1 cellular context compared by ENCODE assay signal in the genomic region with DNA sequence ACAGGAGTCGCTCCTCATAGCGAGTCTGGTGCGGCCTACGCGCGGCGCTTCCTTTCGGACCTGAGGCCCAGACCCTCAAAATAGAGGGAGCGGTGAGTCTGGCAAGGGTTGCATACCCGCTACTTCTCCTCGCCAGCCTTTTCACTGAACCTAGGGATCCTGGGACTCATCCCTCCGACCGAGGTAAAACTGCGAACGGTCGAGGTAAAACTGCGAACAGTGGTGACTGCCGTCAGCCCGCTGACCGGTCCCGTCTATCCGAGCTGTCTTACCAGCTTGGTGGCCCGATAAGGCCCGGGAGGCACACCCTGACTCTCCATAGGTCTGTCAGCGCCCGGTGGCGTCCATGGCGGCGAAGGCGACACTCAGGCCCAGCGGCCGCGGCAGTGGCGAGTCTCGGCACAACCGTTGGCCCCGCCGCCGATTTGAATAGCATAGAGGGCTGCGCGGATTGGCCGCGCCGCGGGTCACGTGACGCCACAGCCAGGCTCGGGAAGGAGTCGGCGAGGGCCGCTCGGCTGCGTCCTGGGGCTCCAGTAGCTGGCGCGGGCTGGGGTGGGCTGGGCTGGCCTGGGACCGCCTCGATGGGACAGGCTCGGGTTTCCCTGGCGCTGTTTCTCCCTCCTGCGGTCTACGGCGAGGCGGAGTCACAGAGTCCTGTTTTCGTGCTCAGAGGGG.
A peak's percentile ranks its signal among the peaks of the same experiment; 100 is the strongest.
TF ChIP-seq lines count a peak whose summit lies in the region.

A gene with protein sequence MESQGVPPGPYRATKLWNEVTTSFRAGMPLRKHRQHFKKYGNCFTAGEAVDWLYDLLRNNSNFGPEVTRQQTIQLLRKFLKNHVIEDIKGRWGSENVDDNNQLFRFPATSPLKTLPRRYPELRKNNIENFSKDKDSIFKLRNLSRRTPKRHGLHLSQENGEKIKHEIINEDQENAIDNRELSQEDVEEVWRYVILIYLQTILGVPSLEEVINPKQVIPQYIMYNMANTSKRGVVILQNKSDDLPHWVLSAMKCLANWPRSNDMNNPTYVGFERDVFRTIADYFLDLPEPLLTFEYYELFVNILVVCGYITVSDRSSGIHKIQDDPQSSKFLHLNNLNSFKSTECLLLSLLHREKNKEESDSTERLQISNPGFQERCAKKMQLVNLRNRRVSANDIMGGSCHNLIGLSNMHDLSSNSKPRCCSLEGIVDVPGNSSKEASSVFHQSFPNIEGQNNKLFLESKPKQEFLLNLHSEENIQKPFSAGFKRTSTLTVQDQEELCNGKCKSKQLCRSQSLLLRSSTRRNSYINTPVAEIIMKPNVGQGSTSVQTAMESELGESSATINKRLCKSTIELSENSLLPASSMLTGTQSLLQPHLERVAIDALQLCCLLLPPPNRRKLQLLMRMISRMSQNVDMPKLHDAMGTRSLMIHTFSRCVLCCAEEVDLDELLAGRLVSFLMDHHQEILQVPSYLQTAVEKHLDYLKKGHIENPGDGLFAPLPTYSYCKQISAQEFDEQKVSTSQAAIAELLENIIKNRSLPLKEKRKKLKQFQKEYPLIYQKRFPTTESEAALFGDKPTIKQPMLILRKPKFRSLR (minus strand): TSS at position 403 of the 678 bp plus-strand sequence. CDS start 83 bp downstream, at position 320.

TF ChIP-seq in HepG2, 621 proteins besides CTCF, POLR2A, EP300 and RAD21 (continued from another document and continues in another):
- TF ChIP-seq, protein P1, sequence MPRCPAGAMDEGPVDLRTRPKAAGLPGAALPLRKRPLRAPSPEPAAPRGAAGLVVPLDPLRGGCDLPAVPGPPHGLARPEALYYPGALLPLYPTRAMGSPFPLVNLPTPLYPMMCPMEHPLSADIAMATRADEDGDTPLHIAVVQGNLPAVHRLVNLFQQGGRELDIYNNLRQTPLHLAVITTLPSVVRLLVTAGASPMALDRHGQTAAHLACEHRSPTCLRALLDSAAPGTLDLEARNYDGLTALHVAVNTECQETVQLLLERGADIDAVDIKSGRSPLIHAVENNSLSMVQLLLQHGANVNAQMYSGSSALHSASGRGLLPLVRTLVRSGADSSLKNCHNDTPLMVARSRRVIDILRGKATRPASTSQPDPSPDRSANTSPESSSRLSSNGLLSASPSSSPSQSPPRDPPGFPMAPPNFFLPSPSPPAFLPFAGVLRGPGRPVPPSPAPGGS (CRISPR knock-in tag; IDR thresholded peaks at IDR 0.05): peak; percentile 32; the same call in 1 of the 2 replicates
- TF ChIP-seq NFE2L2 (IDR thresholded peaks at IDR 0.05; ENCODE audit: low read length) (no peak), ZNF564 (CRISPR knock-in tag; IDR thresholded peaks at IDR 0.05) (0 out of 2 replicates have a peak, but pooled peaks have one; percentile 37), ISX (CRISPR knock-in tag; conservative IDR thresholded peaks at IDR 0.05) (no peak), TP53 (CRISPR knock-in tag; conservative IDR thresholded peaks at IDR 0.05) (no peak), ZC3H13 (CRISPR knock-in tag; IDR thresholded peaks at IDR 0.05) (0 out of 2 replicates have a peak, but pooled peaks have one; percentile 42), FOXC1 (CRISPR knock-in tag; IDR thresholded peaks at IDR 0.05; ENCODE audit: borderline replicate concordance) (peak; percentile 30; the same call in 1 of the 2 replicates), FOXK2 (IDR thresholded peaks at IDR 0.05) (0 out of 2 replicates have a peak, but pooled peaks have one; percentile 13), TRIM24 (CRISPR knock-in tag; IDR thresholded peaks at IDR 0.05) (no peak), SNRNP70 (IDR thresholded peaks at IDR 0.05; ENCODE audit: low read depth, low read length) (no peak), KLF15 (CRISPR knock-in tag; IDR thresholded peaks at IDR 0.05; ENCODE audit: borderline replicate concordance) (no peak), TOE1 (CRISPR knock-in tag; IDR thresholded peaks at IDR 0.05) (no peak), ZNF432 (CRISPR knock-in tag; IDR thresholded peaks at IDR 0.05; ENCODE audit: borderline replicate concordance) (no peak), ZNF256 (CRISPR knock-in tag; conservative IDR thresholded peaks at IDR 0.05) (no peak), IKZF4 (CRISPR knock-in tag; IDR thresholded peaks at IDR 0.05; ENCODE audit: borderline replicate concordance, low read depth, not compliant biosample characterization) (no peak), ZNF660 (CRISPR knock-in tag; IDR thresholded peaks at IDR 0.05; ENCODE audit: borderline replicate concordance, low read depth) (no peak), ZNF326 (CRISPR knock-in tag; IDR thresholded peaks at IDR 0.05; ENCODE audit: borderline replicate concordance) (no peak), NCOA5 (CRISPR knock-in tag; IDR thresholded peaks at IDR 0.05) (no peak), HNRNPL (IDR thresholded peaks at IDR 0.05; ENCODE audit: low read depth, low read length) (no peak), MZF1 (CRISPR knock-in tag; IDR thresholded peaks at IDR 0.05; ENCODE audit: borderline replicate concordance) (no peak), ZNF652 (CRISPR knock-in tag; IDR thresholded peaks at IDR 0.05; ENCODE audit: borderline replicate concordance, low read depth) (no peak), MEIS1 (CRISPR knock-in tag; IDR thresholded peaks at IDR 0.05; ENCODE audit: borderline replicate concordance) (peak; percentile 85), ZNF629 (CRISPR knock-in tag; conservative IDR thresholded peaks at IDR 0.05) (no peak), TAF15 (IDR thresholded peaks at IDR 0.05; ENCODE audit: low read depth, low read length, poor library complexity, severe bottlenecking) (no peak), ZFP62 (CRISPR knock-in tag; IDR thresholded peaks at IDR 0.05) (no peak)
- TF ChIP-seq, protein P2, sequence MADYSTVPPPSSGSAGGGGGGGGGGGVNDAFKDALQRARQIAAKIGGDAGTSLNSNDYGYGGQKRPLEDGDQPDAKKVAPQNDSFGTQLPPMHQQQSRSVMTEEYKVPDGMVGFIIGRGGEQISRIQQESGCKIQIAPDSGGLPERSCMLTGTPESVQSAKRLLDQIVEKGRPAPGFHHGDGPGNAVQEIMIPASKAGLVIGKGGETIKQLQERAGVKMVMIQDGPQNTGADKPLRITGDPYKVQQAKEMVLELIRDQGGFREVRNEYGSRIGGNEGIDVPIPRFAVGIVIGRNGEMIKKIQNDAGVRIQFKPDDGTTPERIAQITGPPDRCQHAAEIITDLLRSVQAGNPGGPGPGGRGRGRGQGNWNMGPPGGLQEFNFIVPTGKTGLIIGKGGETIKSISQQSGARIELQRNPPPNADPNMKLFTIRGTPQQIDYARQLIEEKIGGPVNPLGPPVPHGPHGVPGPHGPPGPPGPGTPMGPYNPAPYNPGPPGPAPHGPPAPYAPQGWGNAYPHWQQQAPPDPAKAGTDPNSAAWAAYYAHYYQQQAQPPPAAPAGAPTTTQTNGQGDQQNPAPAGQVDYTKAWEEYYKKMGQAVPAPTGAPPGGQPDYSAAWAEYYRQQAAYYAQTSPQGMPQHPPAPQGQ (CRISPR knock-in tag; IDR thresholded peaks at IDR 0.05; ENCODE audit: borderline replicate concordance): no peak
- TF ChIP-seq, protein P3, sequence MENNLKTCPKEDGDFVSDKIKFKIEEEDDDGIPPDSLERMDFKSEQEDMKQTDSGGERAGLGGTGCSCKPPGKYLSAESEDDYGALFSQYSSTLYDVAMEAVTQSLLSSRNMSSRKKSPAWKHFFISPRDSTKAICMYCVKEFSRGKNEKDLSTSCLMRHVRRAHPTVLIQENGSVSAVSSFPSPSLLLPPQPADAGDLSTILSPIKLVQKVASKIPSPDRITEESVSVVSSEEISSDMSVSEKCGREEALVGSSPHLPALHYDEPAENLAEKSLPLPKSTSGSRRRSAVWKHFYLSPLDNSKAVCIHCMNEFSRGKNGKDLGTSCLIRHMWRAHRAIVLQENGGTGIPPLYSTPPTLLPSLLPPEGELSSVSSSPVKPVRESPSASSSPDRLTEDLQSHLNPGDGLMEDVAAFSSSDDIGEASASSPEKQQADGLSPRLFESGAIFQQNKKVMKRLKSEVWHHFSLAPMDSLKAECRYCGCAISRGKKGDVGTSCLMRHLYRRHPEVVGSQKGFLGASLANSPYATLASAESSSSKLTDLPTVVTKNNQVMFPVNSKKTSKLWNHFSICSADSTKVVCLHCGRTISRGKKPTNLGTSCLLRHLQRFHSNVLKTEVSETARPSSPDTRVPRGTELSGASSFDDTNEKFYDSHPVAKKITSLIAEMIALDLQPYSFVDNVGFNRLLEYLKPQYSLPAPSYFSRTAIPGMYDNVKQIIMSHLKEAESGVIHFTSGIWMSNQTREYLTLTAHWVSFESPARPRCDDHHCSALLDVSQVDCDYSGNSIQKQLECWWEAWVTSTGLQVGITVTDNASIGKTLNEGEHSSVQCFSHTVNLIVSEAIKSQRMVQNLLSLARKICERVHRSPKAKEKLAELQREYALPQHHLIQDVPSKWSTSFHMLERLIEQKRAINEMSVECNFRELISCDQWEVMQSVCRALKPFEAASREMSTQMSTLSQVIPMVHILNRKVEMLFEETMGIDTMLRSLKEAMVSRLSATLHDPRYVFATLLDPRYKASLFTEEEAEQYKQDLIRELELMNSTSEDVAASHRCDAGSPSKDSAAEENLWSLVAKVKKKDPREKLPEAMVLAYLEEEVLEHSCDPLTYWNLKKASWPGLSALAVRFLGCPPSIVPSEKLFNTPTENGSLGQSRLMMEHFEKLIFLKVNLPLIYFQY (CRISPR knock-in tag; IDR thresholded peaks at IDR 0.05; ENCODE audit: borderline replicate concordance): no peak; the same call in 1 of the 2 replicates
- TF ChIP-seq, protein P4, sequence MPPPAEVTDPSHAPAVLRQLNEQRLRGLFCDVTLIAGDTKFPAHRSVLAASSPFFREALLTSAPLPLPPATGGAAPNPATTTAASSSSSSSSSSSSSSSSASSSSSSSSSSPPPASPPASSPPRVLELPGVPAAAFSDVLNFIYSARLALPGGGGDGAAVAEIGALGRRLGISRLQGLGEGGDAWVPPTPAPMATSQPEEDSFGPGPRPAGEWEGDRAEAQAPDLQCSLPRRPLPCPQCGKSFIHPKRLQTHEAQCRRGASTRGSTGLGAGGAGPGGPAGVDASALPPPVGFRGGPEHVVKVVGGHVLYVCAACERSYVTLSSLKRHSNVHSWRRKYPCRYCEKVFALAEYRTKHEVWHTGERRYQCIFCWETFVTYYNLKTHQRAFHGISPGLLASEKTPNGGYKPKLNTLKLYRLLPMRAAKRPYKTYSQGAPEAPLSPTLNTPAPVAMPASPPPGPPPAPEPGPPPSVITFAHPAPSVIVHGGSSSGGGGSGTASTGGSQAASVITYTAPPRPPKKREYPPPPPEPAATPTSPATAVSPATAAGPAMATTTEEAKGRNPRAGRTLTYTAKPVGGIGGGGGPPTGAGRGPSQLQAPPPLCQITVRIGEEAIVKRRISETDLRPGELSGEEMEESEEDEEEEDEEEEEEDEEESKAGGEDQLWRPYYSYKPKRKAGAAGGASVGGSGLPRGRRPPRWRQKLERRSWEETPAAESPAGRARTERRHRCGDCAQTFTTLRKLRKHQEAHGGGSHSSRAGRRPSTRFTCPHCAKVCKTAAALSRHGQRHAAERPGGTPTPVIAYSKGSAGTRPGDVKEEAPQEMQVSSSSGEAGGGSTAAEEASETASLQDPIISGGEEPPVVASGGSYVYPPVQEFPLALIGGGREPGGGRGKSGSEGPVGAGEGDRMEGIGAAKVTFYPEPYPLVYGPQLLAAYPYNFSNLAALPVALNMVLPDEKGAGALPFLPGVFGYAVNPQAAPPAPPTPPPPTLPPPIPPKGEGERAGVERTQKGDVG (CRISPR knock-in tag; IDR thresholded peaks at IDR 0.05; ENCODE audit: borderline replicate concordance): no peak
- TF ChIP-seq, protein P5, sequence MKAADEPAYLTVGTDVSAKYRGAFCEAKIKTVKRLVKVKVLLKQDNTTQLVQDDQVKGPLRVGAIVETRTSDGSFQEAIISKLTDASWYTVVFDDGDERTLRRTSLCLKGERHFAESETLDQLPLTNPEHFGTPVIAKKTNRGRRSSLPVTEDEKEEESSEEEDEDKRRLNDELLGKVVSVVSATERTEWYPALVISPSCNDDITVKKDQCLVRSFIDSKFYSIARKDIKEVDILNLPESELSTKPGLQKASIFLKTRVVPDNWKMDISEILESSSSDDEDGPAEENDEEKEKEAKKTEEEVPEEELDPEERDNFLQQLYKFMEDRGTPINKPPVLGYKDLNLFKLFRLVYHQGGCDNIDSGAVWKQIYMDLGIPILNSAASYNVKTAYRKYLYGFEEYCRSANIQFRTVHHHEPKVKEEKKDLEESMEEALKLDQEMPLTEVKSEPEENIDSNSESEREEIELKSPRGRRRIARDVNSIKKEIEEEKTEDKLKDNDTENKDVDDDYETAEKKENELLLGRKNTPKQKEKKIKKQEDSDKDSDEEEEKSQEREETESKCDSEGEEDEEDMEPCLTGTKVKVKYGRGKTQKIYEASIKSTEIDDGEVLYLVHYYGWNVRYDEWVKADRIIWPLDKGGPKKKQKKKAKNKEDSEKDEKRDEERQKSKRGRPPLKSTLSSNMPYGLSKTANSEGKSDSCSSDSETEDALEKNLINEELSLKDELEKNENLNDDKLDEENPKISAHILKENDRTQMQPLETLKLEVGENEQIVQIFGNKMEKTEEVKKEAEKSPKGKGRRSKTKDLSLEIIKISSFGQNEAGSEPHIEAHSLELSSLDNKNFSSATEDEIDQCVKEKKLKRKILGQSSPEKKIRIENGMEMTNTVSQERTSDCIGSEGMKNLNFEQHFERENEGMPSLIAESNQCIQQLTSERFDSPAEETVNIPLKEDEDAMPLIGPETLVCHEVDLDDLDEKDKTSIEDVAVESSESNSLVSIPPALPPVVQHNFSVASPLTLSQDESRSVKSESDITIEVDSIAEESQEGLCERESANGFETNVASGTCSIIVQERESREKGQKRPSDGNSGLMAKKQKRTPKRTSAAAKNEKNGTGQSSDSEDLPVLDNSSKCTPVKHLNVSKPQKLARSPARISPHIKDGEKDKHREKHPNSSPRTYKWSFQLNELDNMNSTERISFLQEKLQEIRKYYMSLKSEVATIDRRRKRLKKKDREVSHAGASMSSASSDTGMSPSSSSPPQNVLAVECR (CRISPR knock-in tag; IDR thresholded peaks at IDR 0.05; ENCODE audit: borderline replicate concordance): peak; percentile 100
- TF ChIP-seq, protein P6, sequence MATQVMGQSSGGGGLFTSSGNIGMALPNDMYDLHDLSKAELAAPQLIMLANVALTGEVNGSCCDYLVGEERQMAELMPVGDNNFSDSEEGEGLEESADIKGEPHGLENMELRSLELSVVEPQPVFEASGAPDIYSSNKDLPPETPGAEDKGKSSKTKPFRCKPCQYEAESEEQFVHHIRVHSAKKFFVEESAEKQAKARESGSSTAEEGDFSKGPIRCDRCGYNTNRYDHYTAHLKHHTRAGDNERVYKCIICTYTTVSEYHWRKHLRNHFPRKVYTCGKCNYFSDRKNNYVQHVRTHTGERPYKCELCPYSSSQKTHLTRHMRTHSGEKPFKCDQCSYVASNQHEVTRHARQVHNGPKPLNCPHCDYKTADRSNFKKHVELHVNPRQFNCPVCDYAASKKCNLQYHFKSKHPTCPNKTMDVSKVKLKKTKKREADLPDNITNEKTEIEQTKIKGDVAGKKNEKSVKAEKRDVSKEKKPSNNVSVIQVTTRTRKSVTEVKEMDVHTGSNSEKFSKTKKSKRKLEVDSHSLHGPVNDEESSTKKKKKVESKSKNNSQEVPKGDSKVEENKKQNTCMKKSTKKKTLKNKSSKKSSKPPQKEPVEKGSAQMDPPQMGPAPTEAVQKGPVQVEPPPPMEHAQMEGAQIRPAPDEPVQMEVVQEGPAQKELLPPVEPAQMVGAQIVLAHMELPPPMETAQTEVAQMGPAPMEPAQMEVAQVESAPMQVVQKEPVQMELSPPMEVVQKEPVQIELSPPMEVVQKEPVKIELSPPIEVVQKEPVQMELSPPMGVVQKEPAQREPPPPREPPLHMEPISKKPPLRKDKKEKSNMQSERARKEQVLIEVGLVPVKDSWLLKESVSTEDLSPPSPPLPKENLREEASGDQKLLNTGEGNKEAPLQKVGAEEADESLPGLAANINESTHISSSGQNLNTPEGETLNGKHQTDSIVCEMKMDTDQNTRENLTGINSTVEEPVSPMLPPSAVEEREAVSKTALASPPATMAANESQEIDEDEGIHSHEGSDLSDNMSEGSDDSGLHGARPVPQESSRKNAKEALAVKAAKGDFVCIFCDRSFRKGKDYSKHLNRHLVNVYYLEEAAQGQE (IDR thresholded peaks at IDR 0.05; ENCODE audit: borderline replicate concordance in 1 of 2, low read depth in 1 of 2, low read length in 2 of 2): no peak
